Comparison of ENCODE assay signal across 15 cellular contexts in the genomic region with DNA sequence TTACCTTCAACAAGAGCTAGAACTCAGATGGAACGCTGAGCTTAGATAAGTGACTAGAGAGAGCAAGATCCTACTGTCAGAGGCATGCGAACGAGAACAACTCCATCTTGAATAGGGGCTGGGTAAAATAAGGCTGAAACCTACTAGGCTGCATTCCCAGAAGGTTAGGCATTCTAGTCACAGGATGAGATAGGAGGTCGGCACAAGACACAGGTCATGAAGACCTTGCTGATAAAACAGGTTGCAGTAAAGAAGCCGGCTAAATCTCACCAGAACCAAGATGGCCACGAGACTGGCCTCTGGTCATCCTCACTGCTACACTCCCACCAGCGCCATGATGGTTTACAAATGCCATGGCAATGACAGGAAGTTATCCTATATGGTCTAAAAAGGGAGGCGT. TPM values are rescaled to one million over a fixed set of nuclear protein-coding genes. Genes with fewer than 3 reads are reported as not detected.
DNase-seq lines count a peak whose midpoint lies in the region; ATAC-seq and TF ChIP-seq lines count a peak whose summit lies in the region.
"Had no signal": no experiment of that assay in that cellular context is flagged by ENCODE, and none has a peak within 500 bp of the region (broad histone marks: within the 10 kb centered on the region; RNA-seq: fewer than 3 reads in every experiment).

No MANE protein-coding gene starts in this region.

- peak overlapping the region; percentile 86 for H3K4ac ChIP-seq in trophoblast cell (ENCODE audit: low read depth, low read length)

- H3K27ac ChIP-seq in right atrium auricular region (peak overlapping the region; percentile 9 to 15), gastroesophageal sphincter (peak overlapping the region; percentile 81 to 89 (median 84)), trophoblast cell (ENCODE audit: low read depth, low read length) (peak overlapping the region; percentile 99), uterus (peak overlapping the region; percentile 77 to 85)

- H3K27me3 ChIP-seq in right atrium auricular region (no peaks in the 10 kb centered on the region), gastroesophageal sphincter (no peaks in the 10 kb centered on the region), trophoblast cell (ENCODE audit: insufficient read depth, low read length) (no peaks in the 10 kb centered on the region), uterus (no peaks in the 10 kb centered on the region)

- no peak overlapping the region for H3K9ac ChIP-seq in trophoblast cell (ENCODE audit: low read length)

- H2AK5ac ChIP-seq in trophoblast cell (ENCODE audit: low read length) = peak overlapping the region; percentile 85

- H3K18ac ChIP-seq in trophoblast cell (ENCODE audit: low read length) = peak overlapping the region; percentile 19

- H3K14ac ChIP-seq in trophoblast cell (ENCODE audit: low read length) = peak overlapping the region; percentile 68

- no peak overlapping the region for H3K4me2 ChIP-seq in trophoblast cell (ENCODE audit: low read length)

- H3K23ac ChIP-seq in trophoblast cell (ENCODE audit: low read length) = no peak overlapping the region

- TF ChIP-seq POLR2A in gastroesophageal sphincter (IDR thresholded peaks at IDR 0.05) = no peak
- no peak for TF ChIP-seq POLR2A in uterus (IDR thresholded peaks at IDR 0.05)

- DNase-seq in right atrium auricular region (ENCODE audit: low spot score) = no peak
- DNase-seq in left cardiac atrium = no peak
- DNase-seq in trophoblast cell = peak; percentile 89
- no peak for DNase-seq in uterus
- no peak for DNase-seq in NCI-H2029 (lab: John Stamatoyannopoulos, UW)
- no peak for DNase-seq in NCI-H2081 (lab: John Stamatoyannopoulos, UW)
- DNase-seq in cerebellar nuclear complex (lab: John Stamatoyannopoulos, UW) = no peak
- DNase-seq: ACHN; activated CD4-positive, alpha-beta T cell treated with anti-CD3 and anti-CD28 coated beads, Interleukin-2, amount 10 ng/mL, durations not matched to agents 7 days and 5 days; activated T-cell treated with anti-CD3 and anti-CD28 coated beads, Interleukin-2, amount 50 U/mL, for 1 hour; MM.1S; NCI-H2081 treated with DMSO at 0.1 percent for 48 hours; RPMI8226; stimulated activated CD4-positive, alpha-beta T cell treated with anti-CD3 and anti-CD28 coated beads, Interleukin-4, amount 100 ng/mL, for 1 hour had no signal

- peak overlapping the region; percentile 81 for H4K8ac ChIP-seq in trophoblast cell (ENCODE audit: low read depth, low read length)

- no peaks in the 10 kb centered on the region for H3K9me3 ChIP-seq in right atrium auricular region
- H3K9me3 ChIP-seq in gastroesophageal sphincter = no peaks in the 10 kb centered on the region
- H3K9me3 ChIP-seq in trophoblast cell (ENCODE audit: insufficient read depth, low read depth, low read length) = no peaks in the 10 kb centered on the region
- H3K9me3 ChIP-seq in uterus = no peaks in the 10 kb centered on the region

- ATAC-seq in left cardiac atrium = no peak
- ATAC-seq in gastroesophageal sphincter = no peak

- no peak overlapping the region for H3K4me3 ChIP-seq in right atrium auricular region
- H3K4me3 ChIP-seq in gastroesophageal sphincter = no peak overlapping the region
- H3K4me3 ChIP-seq in trophoblast cell (ENCODE audit: low read depth, low read length) = no peak overlapping the region
- no peak overlapping the region for H3K4me3 ChIP-seq in uterus

- H2AFZ ChIP-seq in trophoblast cell (ENCODE audit: insufficient read depth, low read length, poor library complexity) = peak overlapping the region; percentile 56

- peak overlapping the region; percentile 99 for H2BK5ac ChIP-seq in trophoblast cell (ENCODE audit: low read depth, low read length, poor library complexity)

- TF ChIP-seq EP300 in gastroesophageal sphincter (IDR thresholded peaks at IDR 0.05) = no peak

- peak overlapping the region; percentile 98 for H4K91ac ChIP-seq in trophoblast cell (ENCODE audit: low read depth, low read length)

- H4K12ac ChIP-seq in trophoblast cell (ENCODE audit: low read depth, low read length) = no peak overlapping the region

- H3K79me2 ChIP-seq in trophoblast cell (ENCODE audit: control insufficient read depth, insufficient read depth, low read length, poor library complexity) = peaks cover 8% of the 10 kb centered on the region

- peak overlapping the region; percentile 100 for H2BK120ac ChIP-seq in trophoblast cell (ENCODE audit: insufficient read depth, low read length, poor library complexity)

- peaks cover 55% of the 10 kb centered on the region for H3K79me1 ChIP-seq in trophoblast cell (ENCODE audit: low read length)

- H3K36me3 ChIP-seq in right atrium auricular region (no peaks in the 10 kb centered on the region), gastroesophageal sphincter (no peaks in the 10 kb centered on the region), trophoblast cell (ENCODE audit: control insufficient read depth in 1 of 2, insufficient read depth in 2 of 2, low read length in 2 of 2) (no peaks in the 10 kb centered on the region), uterus (no peaks in the 10 kb centered on the region)

- WGBS in gastroesophageal sphincter (ENCODE audit: low coverage in 1 of 2), 2 donors = 94 to 95% methylated on average over 4 to 8 of the region's 8 CpGs
- no CpG with 5 or more reads among the region's 8 CpGs for WGBS in trophoblast cell (ENCODE audit: extremely low coverage, insufficient coverage, insufficient read length)

- peaks cover 0 to 9% of the 10 kb centered on the region in 2 donors for H3K4me1 ChIP-seq in right atrium auricular region
- peaks cover 8 to 20% (median 8%) of the 10 kb centered on the region in 3 donors for H3K4me1 ChIP-seq in gastroesophageal sphincter
- peaks cover 30 to 33% of the 10 kb centered on the region in 2 experiments for H3K4me1 ChIP-seq in trophoblast cell (ENCODE audit: control insufficient read depth in 1 of 2, insufficient read depth in 2 of 2, low read length in 2 of 2)
- peaks cover 4 to 6% of the 10 kb centered on the region in 2 donors for H3K4me1 ChIP-seq in uterus

- intact Hi-C loops in left cardiac atrium (cut with DNase I) = no loop called here
- intact Hi-C loops in uterus (cut with DNase I; ENCODE audit: low total_unique reads) = no loop called here

- H2BK12ac ChIP-seq in trophoblast cell (ENCODE audit: low read length) = peak overlapping the region; percentile 97

- TF ChIP-seq CTCF in right atrium auricular region (IDR thresholded peaks at IDR 0.05) (no peak), gastroesophageal sphincter (IDR thresholded peaks at IDR 0.05) (no peak), uterus (IDR thresholded peaks at IDR 0.05) (no peak)

RNA-seq across cellular contexts. Expression of a gene that starts 59.6 kb away (rescaled TPM):
- total RNA-seq in right atrium auricular region = 10 to 100 TPM; 26.1 to 28.1 TPM
- 10 to 100 TPM; 29.4 to 37.7 TPM for total RNA-seq in left cardiac atrium
- 10 to 100 TPM; 44.2 to 79.4 (median 57.7) TPM for total RNA-seq in gastroesophageal sphincter
- polyA plus RNA-seq in trophoblast cell (2013) = 54.5 and 57.2 TPM in 2 replicates
- total RNA-seq in uterus = 100 to 1,000 TPM in 1 of 4 donors, 10 to 100 TPM in 3; 40.5 to 178 (median 59.7) TPM

Comparison
In these comparisons a context has a peak if more than half of its experiments do, and no peak if none do; other contexts are left out.
1. DNase-seq: peak in trophoblast cell (2 of 2); none in right atrium auricular region (single experiment), left cardiac atrium (single experiment), uterus (0 of 2), NCI-H2029 (single experiment), NCI-H2081 (0 of 2) and cerebellar nuclear complex (0 of 2).
2. H3K27ac ChIP-seq: peak in every context shown above with its lines; median percentile 99 in trophoblast cell; 84 in gastroesophageal sphincter; 81 in uterus; 12 in right atrium auricular region.